14 cellular contexts compared by ENCODE assay signal in genomic region chr10:43254881-43255643, GRCh38. TPM values are rescaled to one million over a fixed set of nuclear protein-coding genes. Genes with fewer than 3 reads are reported as not detected.
DNase-seq lines count a peak whose midpoint lies in the region; ATAC-seq and TF ChIP-seq lines count a peak whose summit lies in the region.
"Had no signal": no experiment of that assay in that cellular context is flagged by ENCODE, and none has a peak within 500 bp of the region (broad histone marks: within the 10 kb centered on the region; RNA-seq: fewer than 3 reads in every experiment).

No MANE protein-coding gene starts in this region.

- ATAC-seq in Panc1 (peak; percentile 18; the same call in 1 of the 2 replicates), left ventricle myocardium superior (no peak), HG03469 (IDR thresholded peaks at IDR 0.05; ENCODE audit: unreplicated experiment) (no peak)

- H3K27me3 ChIP-seq in Panc1 (ENCODE audit: control insufficient read depth, insufficient read depth, low read length), result no peaks in the 10 kb centered on the region
- H3K27me3 ChIP-seq: ascending aorta had no signal

- peaks cover 1% of the 10 kb centered on the region for H3K27me3 Mint-ChIP-seq in activated CD4-positive, alpha-beta memory T cell treated with anti-CD3 and anti-CD28 coated beads, Interleukin-2, amount 10 ng/mL, durations not matched to agents 7 days and 5 days
- no peaks in the 10 kb centered on the region for H3K27me3 Mint-ChIP-seq in activated CD4-positive, alpha-beta memory T cell treated with anti-CD3 and anti-CD28 coated beads for 36 hours
- H3K27me3 Mint-ChIP-seq: CD4-positive, alpha-beta memory T cell had no signal

- peaks cover 28% of the 10 kb centered on the region for H3K4me1 ChIP-seq in Panc1 (ENCODE audit: control insufficient read depth, insufficient read depth, low read length)
- H3K4me1 ChIP-seq: ascending aorta had no signal

- POLR2A ChIA-PET in activated CD4-positive, alpha-beta memory T cell treated with anti-CD3 and anti-CD28 coated beads, Interleukin-2, amount 10 ng/mL, durations not matched to agents 7 days and 5 days (lab: Charles Lee), result interaction anchor here (1.0 kb wide), 1 partner anchor 117 kb away, joined by 4 read pairs; the partner anchor contains the start of gene CSGALNACT2
- POLR2A ChIA-PET in activated CD4-positive, alpha-beta memory T cell treated with anti-CD3 and anti-CD28 coated beads for 36 hours (lab: Charles Lee), result no interaction called here
- POLR2A ChIA-PET in Panc1 (lab: Charles Lee), result no interaction called here

- H3K27ac Mint-ChIP-seq in activated CD4-positive, alpha-beta memory T cell treated with anti-CD3 and anti-CD28 coated beads, Interleukin-2, amount 10 ng/mL, durations not matched to agents 7 days and 5 days, result peak overlapping the region; percentile 35
- no peak overlapping the region for H3K27ac Mint-ChIP-seq in activated CD4-positive, alpha-beta memory T cell treated with anti-CD3 and anti-CD28 coated beads for 36 hours
- H3K27ac Mint-ChIP-seq: naive thymus-derived CD4-positive, alpha-beta T cell had no signal

- no peaks in the 10 kb centered on the region for H3K9me3 ChIP-seq in Panc1 (ENCODE audit: control insufficient read depth, insufficient read depth, low read depth, low read length)
- H3K9me3 ChIP-seq: ascending aorta, heart right ventricle had no signal

- H3K36me3 ChIP-seq in Panc1 (ENCODE audit: control insufficient read depth, insufficient read depth, low read length), result no peaks in the 10 kb centered on the region
- H3K36me3 ChIP-seq: ascending aorta, heart right ventricle had no signal

- intact Hi-C loops in activated CD4-positive, alpha-beta memory T cell treated with anti-CD3 and anti-CD28 coated beads for 36 hours (cut with micrococcal nuclease), result loop anchor here (5.0 kb wide), 1 partner anchor 53 kb away; no protein-coding TSS in a partner anchor
- intact Hi-C loops in Panc1 (cut with micrococcal nuclease; ENCODE audit: unreplicated experiment), result no loop called here
- intact Hi-C loops in left ventricle myocardium superior (cut with micrococcal nuclease), result no loop called here
- intact Hi-C loops in posterior vena cava (cut with DNase I), result no loop called here

- H3K4me1 Mint-ChIP-seq in activated CD4-positive, alpha-beta memory T cell treated with anti-CD3 and anti-CD28 coated beads, Interleukin-2, amount 10 ng/mL, durations not matched to agents 7 days and 5 days, result peaks cover 10% of the 10 kb centered on the region
- peaks cover 10% of the 10 kb centered on the region for H3K4me1 Mint-ChIP-seq in activated CD4-positive, alpha-beta memory T cell treated with anti-CD3 and anti-CD28 coated beads for 36 hours (ENCODE audit: low read depth)

- BruUV-seq in Panc1 (replicated peaks; lab: Mats Ljungman, UMichigan), result no TSS peak

- no peak overlapping the region for H3K4me3 Mint-ChIP-seq in activated CD4-positive, alpha-beta memory T cell treated with anti-CD3 and anti-CD28 coated beads, Interleukin-2, amount 10 ng/mL, durations not matched to agents 7 days and 5 days
- H3K4me3 Mint-ChIP-seq in activated CD4-positive, alpha-beta memory T cell treated with anti-CD3 and anti-CD28 coated beads for 36 hours, result no peak overlapping the region
- H3K4me3 Mint-ChIP-seq: CD4-positive, alpha-beta memory T cell; naive thymus-derived CD4-positive, alpha-beta T cell had no signal

- DNase-seq in activated CD4-positive, alpha-beta memory T cell treated with anti-CD3 and anti-CD28 coated beads, Interleukin-2, amount 10 ng/mL, durations not matched to agents 7 days and 5 days, result no peak
- no peak for DNase-seq in activated CD4-positive, alpha-beta memory T cell treated with anti-CD3 and anti-CD28 coated beads for 36 hours
- DNase-seq in Panc1 (ENCODE audit: low read depth, low spot score) (no peak), left ventricle myocardium superior (peak; percentile 28), posterior vena cava (ENCODE audit: low spot score) (peak; percentile 72), GF-D8 (lab: John Stamatoyannopoulos, UW) (no peak), GM10266 (ENCODE audit: extremely low spot score) (no peak)
- DNase-seq: NCI-H2029 treated with DMSO at 0.1 percent for 48 hours had no signal

- no peaks in the 10 kb centered on the region for H3K9me3 Mint-ChIP-seq in activated CD4-positive, alpha-beta memory T cell treated with anti-CD3 and anti-CD28 coated beads, Interleukin-2, amount 10 ng/mL, durations not matched to agents 7 days and 5 days
- no peaks in the 10 kb centered on the region for H3K9me3 Mint-ChIP-seq in activated CD4-positive, alpha-beta memory T cell treated with anti-CD3 and anti-CD28 coated beads for 36 hours
- H3K9me3 Mint-ChIP-seq: CD4-positive, alpha-beta memory T cell; naive thymus-derived CD4-positive, alpha-beta T cell had no signal

- TF ChIP-seq CTCF in Panc1 (IDR thresholded peaks at IDR 0.05) (no peak), GM10266 (IDR thresholded peaks at IDR 0.05; ENCODE audit: control insufficient read depth, insufficient read depth, low read depth, missing control alignments) (no peak)

- no peak overlapping the region for H3K4me3 ChIP-seq in Panc1 (ENCODE audit: low read depth in 2 of 2, low read length in 2 of 2)
- H3K4me3 ChIP-seq: ascending aorta, heart right ventricle had no signal

- in situ Hi-C loops in Panc1 (cut with HindIII; ENCODE audit: low pct_unique_long_range_greater_than_20kb, low sequenced_read_pairs), result no loop called here

- no peaks in the 10 kb centered on the region for H3K36me3 Mint-ChIP-seq in activated CD4-positive, alpha-beta memory T cell treated with anti-CD3 and anti-CD28 coated beads, Interleukin-2, amount 10 ng/mL, durations not matched to agents 7 days and 5 days (ENCODE audit: low read depth)
- no peaks in the 10 kb centered on the region for H3K36me3 Mint-ChIP-seq in activated CD4-positive, alpha-beta memory T cell treated with anti-CD3 and anti-CD28 coated beads for 36 hours
- H3K36me3 Mint-ChIP-seq: CD4-positive, alpha-beta memory T cell; naive thymus-derived CD4-positive, alpha-beta T cell had no signal

- CTCF ChIA-PET in activated CD4-positive, alpha-beta memory T cell treated with anti-CD3 and anti-CD28 coated beads, Interleukin-2, amount 10 ng/mL, durations not matched to agents 7 days and 5 days (lab: Charles Lee), result interaction anchor here (0.6 to 2.8 kb wide), 14 partner anchors 8 to 172 kb away, joined by 3 to 15 read pairs (median 4); no protein-coding TSS in a partner anchor
- CTCF ChIA-PET in activated CD4-positive, alpha-beta memory T cell treated with anti-CD3 and anti-CD28 coated beads for 36 hours (lab: Charles Lee), result interaction anchor here (0.6 to 3.4 kb wide), 7 partner anchors 8 to 85 kb away, joined by 3 to 21 read pairs (median 5); partner anchors contain the start of gene RASGEF1A
- CTCF ChIA-PET in Panc1 (lab: Charles Lee), result interaction anchor here (0.5 to 1.4 kb wide), 5 partner anchors 10 to 810 kb away, joined by 3 to 8 read pairs (median 4); no protein-coding TSS in a partner anchor

- no peak overlapping the region for H3K27ac ChIP-seq in Panc1 (ENCODE audit: low read length)
- H3K27ac ChIP-seq: ascending aorta had no signal

RNA-seq across cellular contexts. Expression of gene RASGEF1A, which starts 11.8 kb away (rescaled TPM):
- total RNA-seq in activated CD4-positive, alpha-beta memory T cell treated with anti-CD3 and anti-CD28 coated beads, Interleukin-2, amount 10 ng/mL, durations not matched to agents 7 days and 5 days, result 1 to 10 TPM; 4.4 to 6.6 TPM
- 1 to 10 TPM; 1.2 to 1.9 TPM for total RNA-seq in activated CD4-positive, alpha-beta memory T cell treated with anti-CD3 and anti-CD28 coated beads for 36 hours
- total RNA-seq in Panc1 (2021; ENCODE audit: unreplicated experiment), result 19.5 TPM
- polyA plus RNA-seq in Panc1 (2012; ENCODE audit: insufficient read length), result 24.3 TPM
- 2.7 TPM for total RNA-seq in left ventricle myocardium superior
- total RNA-seq in posterior vena cava, result 1 to 10 TPM in 1 of 2 donors, under 1 TPM in 1; 0.81 to 1.1 TPM
- total RNA-seq: ascending aorta, MCF 10A had no signal

Comparison
In these comparisons a context has a peak if more than half of its experiments do, and no peak if none do; other contexts are left out.
1. DNase-seq: peak in left ventricle myocardium superior (single experiment) and posterior vena cava (single experiment); none in activated CD4-positive, alpha-beta memory T cell treated with anti-CD3 and anti-CD28 coated beads, Interleukin-2, amount 10 ng/mL, durations not matched to agents 7 days and 5 days (single experiment), activated CD4-positive, alpha-beta memory T cell treated with anti-CD3 and anti-CD28 coated beads for 36 hours (single experiment), Panc1 (single experiment), GF-D8 (single experiment) and GM10266 (single experiment).